ENCODE assay signal across 1 cellular context in genomic region chr17:82213251-82214011, GRCh38.
A peak's percentile ranks its signal among the peaks of the same experiment; 100 is the strongest.
TF ChIP-seq lines count a peak whose summit lies in the region.

No MANE protein-coding gene starts in this region.

TF ChIP-seq in HepG2, 621 proteins besides CTCF, POLR2A, EP300 and RAD21 (continued from another document and continues in another):
- TF ChIP-seq FOXK1 (CRISPR knock-in tag; IDR thresholded peaks at IDR 0.05; ENCODE audit: borderline replicate concordance, low read depth) (0 out of 2 replicates have a peak, but pooled peaks have one; percentile 4), DNMT3B (CRISPR knock-in tag; conservative IDR thresholded peaks at IDR 0.05) (0 out of 2 replicates have a peak, but pooled peaks have one; percentile 44), TAF15 (IDR thresholded peaks at IDR 0.05; ENCODE audit: low read depth, low read length, poor library complexity, severe bottlenecking) (peak; percentile 18), PATZ1 (CRISPR knock-in tag; IDR thresholded peaks at IDR 0.05) (peak; percentile 61), AKAP8 (CRISPR knock-in tag; IDR thresholded peaks at IDR 0.05) (0 out of 2 replicates have a peak, but pooled peaks have one; percentile 9), ZFX (CRISPR knock-in tag; IDR thresholded peaks at IDR 0.05; ENCODE audit: low read depth) (peak; percentile 9; the same call in 1 of the 2 replicates), ZNF557 (CRISPR knock-in tag; IDR thresholded peaks at IDR 0.05) (0 out of 2 replicates have a peak, but pooled peaks have one; percentile 39), NRL (CRISPR knock-in tag; IDR thresholded peaks at IDR 0.05; ENCODE audit: borderline replicate concordance) (peak; percentile 66; the same call in 1 of the 2 replicates), ZNF44 (CRISPR knock-in tag; IDR thresholded peaks at IDR 0.05) (0 out of 2 replicates have a peak, but pooled peaks have one; percentile 55), FOXP4 (CRISPR knock-in tag; IDR thresholded peaks at IDR 0.05) (peak; percentile 25; the same call in 1 of the 2 replicates), HDAC2 (CRISPR knock-in tag; IDR thresholded peaks at IDR 0.05) (peak; percentile 56; the same call in 1 of the 2 replicates), NFKB2 (CRISPR knock-in tag; IDR thresholded peaks at IDR 0.05; ENCODE audit: borderline replicate concordance) (0 out of 2 replicates have a peak, but pooled peaks have one; percentile 67), U2AF1 (optimal IDR thresholded peaks at IDR 0.05; ENCODE audit: low read depth, low read length) (peak; percentile 34), ZNF687 (CRISPR knock-in tag; IDR thresholded peaks at IDR 0.05) (peak; percentile 61), ZNF619 (CRISPR knock-in tag; IDR thresholded peaks at IDR 0.05) (0 out of 2 replicates have a peak, but pooled peaks have one; percentile 48), TAF1 (CRISPR knock-in tag; IDR thresholded peaks at IDR 0.05) (0 out of 2 replicates have a peak, but pooled peaks have one; percentile 2), ZMYM3 (CRISPR knock-in tag; IDR thresholded peaks at IDR 0.05) (peak; percentile 17; the same call in 1 of the 2 replicates), ZNF18 (CRISPR knock-in tag; IDR thresholded peaks at IDR 0.05; ENCODE audit: insufficient replicate concordance) (peak; percentile 41), LCORL (IDR thresholded peaks at IDR 0.05) (no peak), LCORL (CRISPR knock-in tag; IDR thresholded peaks at IDR 0.05) (peak; percentile 19; the same call in 1 of the 2 replicates), ZNF564 (CRISPR knock-in tag; IDR thresholded peaks at IDR 0.05) (0 out of 2 replicates have a peak, but pooled peaks have one; percentile 10), SALL1 (CRISPR knock-in tag; IDR thresholded peaks at IDR 0.05) (no peak), RFXAP (CRISPR knock-in tag; IDR thresholded peaks at IDR 0.05; ENCODE audit: borderline replicate concordance) (no peak), EED (CRISPR knock-in tag; IDR thresholded peaks at IDR 0.05) (peak; percentile 77; the same call in 1 of the 2 replicates), ATRX (CRISPR knock-in tag; IDR thresholded peaks at IDR 0.05; ENCODE audit: borderline replicate concordance) (no peak), ZNF792 (CRISPR knock-in tag; IDR thresholded peaks at IDR 0.05) (no peak), ZNF710 (CRISPR knock-in tag; IDR thresholded peaks at IDR 0.05; ENCODE audit: borderline replicate concordance) (no peak), MYC (CRISPR knock-in tag; IDR thresholded peaks at IDR 0.05; ENCODE audit: borderline replicate concordance) (peak; percentile 74), ZNF839 (CRISPR knock-in tag; IDR thresholded peaks at IDR 0.05; ENCODE audit: borderline replicate concordance) (no peak), YEATS4 (CRISPR knock-in tag; IDR thresholded peaks at IDR 0.05; ENCODE audit: borderline replicate concordance) (peak; percentile 30; the same call in 1 of the 2 replicates), HIVEP1 (CRISPR knock-in tag; IDR thresholded peaks at IDR 0.05) (peak; percentile 53; the same call in 1 of the 2 replicates), HNRNPL (IDR thresholded peaks at IDR 0.05; ENCODE audit: low read depth, low read length) (0 out of 2 replicates have a peak, but pooled peaks have one; percentile 62), DRAP1 (CRISPR knock-in tag; IDR thresholded peaks at IDR 0.05) (0 out of 2 replicates have a peak, but pooled peaks have one; percentile 27), BRD4 (CRISPR knock-in tag; IDR thresholded peaks at IDR 0.05) (no peak), IRF9 (CRISPR knock-in tag; IDR thresholded peaks at IDR 0.05; ENCODE audit: borderline replicate concordance) (0 out of 2 replicates have a peak, but pooled peaks have one; percentile 2), ZNF251 (CRISPR knock-in tag; IDR thresholded peaks at IDR 0.05) (no peak), ZFP91 (CRISPR knock-in tag; IDR thresholded peaks at IDR 0.05; ENCODE audit: borderline replicate concordance) (0 out of 2 replicates have a peak, but pooled peaks have one; percentile 1), RXRA (CRISPR knock-in tag; IDR thresholded peaks at IDR 0.05) (peak; percentile 35; the same call in 1 of the 2 replicates), PAXIP1 (CRISPR knock-in tag; conservative IDR thresholded peaks at IDR 0.05) (0 out of 2 replicates have a peak, but pooled peaks have one; percentile 3), ZNF550 (CRISPR knock-in tag; IDR thresholded peaks at IDR 0.05; ENCODE audit: borderline replicate concordance) (no peak), PHF20 (CRISPR knock-in tag; IDR thresholded peaks at IDR 0.05) (no peak), SRSF1 (optimal IDR thresholded peaks at IDR 0.05; ENCODE audit: low read depth, low read length) (no peak), CHD4 (IDR thresholded peaks at IDR 0.05; ENCODE audit: borderline replicate concordance, low read length) (no peak), KDM4B (CRISPR knock-in tag; IDR thresholded peaks at IDR 0.05) (0 out of 2 replicates have a peak, but pooled peaks have one; percentile 49)
